In genomic region chr5:146671561-146671960, GRCh38 we compare ENCODE assay signal across 23 cellular contexts.
"Had no signal": no experiment of that assay in that cellular context is flagged by ENCODE, and none has a peak within 500 bp of the region (broad histone marks: within the 10 kb centered on the region; RNA-seq: fewer than 3 reads in every experiment).

No MANE protein-coding gene starts in this region.

- H3K4me3 ChIP-seq: heart left ventricle, lung, ovary, right atrium auricular region, sigmoid colon, skin epidermis, testis, tibial nerve, upper lobe of right lung, vagina had no signal

- H3K9me3 Mint-ChIP-seq: naive B cell; nephron; stimulated activated naive B cell treated with anti-CD40 and anti-IgM and Interleukin-4, amounts not matched to agents 10 μg/mL and 1 μg/mL and 100 μg/mL, for 72 hours; stimulated activated naive CD8-positive, alpha-beta T cell treated with anti-CD3 and anti-CD28 coated beads, Interleukin-15, amount 100 ng/mL, for 72 hours had no signal

- DNase-seq: dermis blood vessel endothelial cell; effector CD4-positive, alpha-beta T cell; heart left ventricle; hippocampal formation; left colon; left ventricle myocardium superior; mesenchymal stem cell; naive B cell; nucleus accumbens; ovary; sigmoid colon; stimulated activated CD4-positive, alpha-beta T cell treated with anti-CD3 and anti-CD28 coated beads, Interleukin-2, amount 100 ng/mL, for 24 hours; stimulated activated CD4-positive, alpha-beta T cell treated with anti-CD3 and anti-CD28 coated beads, Interleukin-4, amount 100 ng/mL, for 4 hours; stimulated activated naive B cell treated with anti-CD40 and anti-IgM and Interleukin-4, amounts not matched to agents 10 μg/mL and 1 μg/mL and 100 μg/mL, for 72 hours; stimulated activated naive CD8-positive, alpha-beta T cell treated with anti-CD3 and anti-CD28 coated beads, Interleukin-15, amount 100 ng/mL, for 72 hours; testis; upper lobe of right lung had no signal

- H3K4me1 Mint-ChIP-seq: nephron; stimulated activated naive CD8-positive, alpha-beta T cell treated with anti-CD3 and anti-CD28 coated beads, Interleukin-15, amount 100 ng/mL, for 72 hours had no signal

- H3K9me3 ChIP-seq: heart left ventricle, ovary, right atrium auricular region, sigmoid colon, testis, tibial nerve, upper lobe of right lung, vagina had no signal

- H3K4me1 ChIP-seq: right atrium auricular region, testis, upper lobe of right lung, vagina had no signal

- H3K27ac Mint-ChIP-seq: naive B cell; nephron; stimulated activated naive B cell treated with anti-CD40 and anti-IgM and Interleukin-4, amounts not matched to agents 10 μg/mL and 1 μg/mL and 100 μg/mL, for 72 hours had no signal

- H3K27me3 Mint-ChIP-seq: stimulated activated naive CD8-positive, alpha-beta T cell treated with anti-CD3 and anti-CD28 coated beads, Interleukin-15, amount 100 ng/mL, for 72 hours had no signal

- H3K27ac ChIP-seq: heart left ventricle, ovary, right atrium auricular region, sigmoid colon, skin epidermis, testis, upper lobe of right lung, vagina had no signal

- H3K4me3 Mint-ChIP-seq: naive B cell; nephron; stimulated activated naive B cell treated with anti-CD40 and anti-IgM and Interleukin-4, amounts not matched to agents 10 μg/mL and 1 μg/mL and 100 μg/mL, for 72 hours; stimulated activated naive CD8-positive, alpha-beta T cell treated with anti-CD3 and anti-CD28 coated beads, Interleukin-15, amount 100 ng/mL, for 72 hours had no signal

- ATAC-seq: heart left ventricle; left colon; left ventricle myocardium superior; stimulated activated naive B cell treated with anti-CD40 and anti-IgM and Interleukin-4, amounts not matched to agents 10 μg/mL and 1 μg/mL and 100 μg/mL, for 72 hours; stimulated activated naive CD8-positive, alpha-beta T cell treated with anti-CD3 and anti-CD28 coated beads, Interleukin-15, amount 100 ng/mL, for 72 hours; upper lobe of right lung had no signal

- H3K36me3 ChIP-seq: heart left ventricle, ovary, right atrium auricular region, sigmoid colon, tibial nerve, upper lobe of right lung, vagina had no signal

- H3K27me3 ChIP-seq: heart left ventricle, ovary, right atrium auricular region, sigmoid colon, testis, tibial nerve, upper lobe of right lung, vagina had no signal

- H3K36me3 Mint-ChIP-seq: naive B cell; stimulated activated naive B cell treated with anti-CD40 and anti-IgM and Interleukin-4, amounts not matched to agents 10 μg/mL and 1 μg/mL and 100 μg/mL, for 72 hours had no signal
